Comparison of ENCODE assay signal across 20 cellular contexts in the genomic region with DNA sequence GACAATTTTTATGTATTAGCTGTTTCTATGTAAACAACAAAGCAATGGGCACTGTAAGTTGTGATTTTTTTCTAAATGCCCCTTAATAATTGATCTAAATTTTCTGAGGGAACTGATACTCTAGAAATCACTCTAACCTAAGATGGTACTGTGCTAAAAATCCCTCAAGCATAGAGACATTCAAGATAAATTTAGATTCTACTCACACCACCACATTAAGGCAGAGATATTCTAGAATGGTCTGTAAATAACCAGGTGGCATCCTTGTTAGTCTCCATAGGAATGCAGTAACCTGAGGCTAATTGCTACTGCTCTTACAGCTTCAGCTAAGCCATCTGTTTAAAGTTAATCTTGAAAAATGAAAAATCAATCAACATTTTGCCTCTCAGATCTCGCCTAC.
DNase-seq lines count a peak whose midpoint lies in the region; ATAC-seq and TF ChIP-seq lines count a peak whose summit lies in the region.
"Had no signal": no experiment of that assay in that cellular context is flagged by ENCODE, and none has a peak within 500 bp of the region (broad histone marks: within the 10 kb centered on the region; RNA-seq: fewer than 3 reads in every experiment).

No MANE protein-coding gene starts in this region.

- WGBS in transverse colon (ENCODE audit: low coverage in 1 of 2), 2 donors: 92 to 96% methylated on average over 1 of the region's 1 CpG

- H3K4me1 Mint-ChIP-seq in WTC11: peaks cover 7% of the 10 kb centered on the region

- peaks cover 4% of the 10 kb centered on the region; the same call in 1 of the 2 replicates for H3K36me3 Mint-ChIP-seq in WTC11

- no peaks in the 10 kb centered on the region for H3K27me3 Mint-ChIP-seq in WTC11 (ENCODE audit: low read depth)

- no peak for TF ChIP-seq CTCF in GM06990 (IDR thresholded peaks at IDR 0.05; ENCODE audit: insufficient read depth, low read length, poor library complexity, severe bottlenecking)
- no peak for TF ChIP-seq CTCF in WTC11 (IDR thresholded peaks at IDR 0.05)
- TF ChIP-seq CTCF in transverse colon (IDR thresholded peaks at IDR 0.05): no peak

- in situ Hi-C loops in transverse colon (cut with MboI; ENCODE audit: low pct_ligation_motif_present in 1 of 4, low pct_unique_long_range_greater_than_20kb in 1 of 4, low sequenced_read_pairs in 3 of 4): loop anchor here in 3 of 4 donors (10.0 to 25.0 kb wide), 2 partner anchors 486 to 658 kb away; a partner anchor contains a TSS

- no peak for TF ChIP-seq EP300 in transverse colon (IDR thresholded peaks at IDR 0.05; ENCODE audit: low read depth)

- H3K4me3 ChIP-seq in GM06990 (replicated peaks; ENCODE audit: low read depth, low read length): no peak overlapping the region
- H3K4me3 ChIP-seq in transverse colon: no peak overlapping the region
- H3K4me3 ChIP-seq: mucosa of descending colon, spleen had no signal

- no peaks in the 10 kb centered on the region for H3K9me3 ChIP-seq in transverse colon
- H3K9me3 ChIP-seq: mucosa of descending colon, spleen had no signal

- ATAC-seq in GM18873 (IDR thresholded peaks at IDR 0.05; ENCODE audit: low FRiP score, unreplicated experiment) (peak; percentile 46), HG03175 (IDR thresholded peaks at IDR 0.05; ENCODE audit: unreplicated experiment) (peak; percentile 52), WTC11 (peak; percentile 47; the same call in 1 of the 2 replicates)
- ATAC-seq: left ventricle myocardium superior, mucosa of descending colon had no signal

- CTCF ChIA-PET in WTC11 (lab: Charles Lee): interaction anchor here (1.7 kb wide), 1 partner anchor 489 kb away, joined by 7 read pairs; no protein-coding TSS in a partner anchor

- peak; percentile 56 for DNase-seq in GM06990 (ENCODE audit: extremely low read depth, insufficient read length)
- DNase-seq in WTC11 (ENCODE audit: low spot score): no peak
- no peak for DNase-seq in UCSD-AML1 (lab: John Stamatoyannopoulos, UW; ENCODE audit: unreplicated experiment)
- DNase-seq in DMS79 (lab: John Stamatoyannopoulos, UW): no peak
- DNase-seq in NOMO-1 (lab: John Stamatoyannopoulos, UW; ENCODE audit: unreplicated experiment in 2 of 2): no peak
- no peak for DNase-seq in transverse colon
- DNase-seq: activated CD4-positive, alpha-beta T cell treated with anti-CD3 and anti-CD28 coated beads for 4 hours; activated CD8-positive, alpha-beta memory T cell treated with anti-CD3 and anti-CD28 coated beads, Interleukin-2, amount 50 U/mL, for 4 hours; activated effector memory CD4-positive, alpha-beta T cell treated with Interleukin-2 at 50 U/mL for 16 hours; cortex of kidney; IMR-90; left ventricle myocardium superior; mucosa of descending colon; NCI-H146; spleen; SW 1271 had no signal

- intact Hi-C loops in transverse colon (cut with DNase I; ENCODE audit: low total_unique reads): no loop called here

- H3K27ac ChIP-seq in transverse colon: no peak overlapping the region
- H3K27ac ChIP-seq: C4-2B, HL-60, spleen had no signal

- no peak overlapping the region for H3K27ac Mint-ChIP-seq in WTC11

- H3K27me3 ChIP-seq in GM06990 (replicated peaks; ENCODE audit: control insufficient read depth, insufficient read depth, low read length) (no peaks in the 10 kb centered on the region), transverse colon (no peaks in the 10 kb centered on the region)
- H3K27me3 ChIP-seq: spleen had no signal

- no peaks in the 10 kb centered on the region for H3K36me3 ChIP-seq in GM06990 (ENCODE audit: control insufficient read depth, insufficient read depth, low read length)
- no peaks in the 10 kb centered on the region for H3K36me3 ChIP-seq in transverse colon
- H3K36me3 ChIP-seq: spleen had no signal

- H3K4me3 Mint-ChIP-seq in WTC11: no peak overlapping the region

- H3K9me3 Mint-ChIP-seq in WTC11: peaks cover 21% of the 10 kb centered on the region

- H3K4me1 ChIP-seq in transverse colon: no peaks in the 10 kb centered on the region

- POLR2A ChIA-PET in WTC11 (lab: Charles Lee): no interaction called here

- no peak for TF ChIP-seq POLR2A in transverse colon (IDR thresholded peaks at IDR 0.05)

TF ChIP-seq in WTC11, 78 proteins besides CTCF, POLR2A, EP300 and RAD21:
- TF ChIP-seq TEAD1 (CRISPR knock-in tag; IDR thresholded peaks at IDR 0.05) (no peak), CBFB (CRISPR knock-in tag; IDR thresholded peaks at IDR 0.05; ENCODE audit: low read depth) (no peak), NFYB (CRISPR knock-in tag; conservative IDR thresholded peaks at IDR 0.05; ENCODE audit: low read depth) (no peak), SOX15 (CRISPR knock-in tag; IDR thresholded peaks at IDR 0.05) (no peak), ELF4 (CRISPR knock-in tag; IDR thresholded peaks at IDR 0.05; ENCODE audit: low read depth) (no peak), TCF7 (CRISPR knock-in tag; IDR thresholded peaks at IDR 0.05; ENCODE audit: low read depth) (no peak), ZNF671 (CRISPR knock-in tag; IDR thresholded peaks at IDR 0.05) (no peak)
- TF ChIP-seq, protein P1, sequence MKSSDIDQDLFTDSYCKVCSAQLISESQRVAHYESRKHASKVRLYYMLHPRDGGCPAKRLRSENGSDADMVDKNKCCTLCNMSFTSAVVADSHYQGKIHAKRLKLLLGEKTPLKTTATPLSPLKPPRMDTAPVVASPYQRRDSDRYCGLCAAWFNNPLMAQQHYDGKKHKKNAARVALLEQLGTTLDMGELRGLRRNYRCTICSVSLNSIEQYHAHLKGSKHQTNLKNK (CRISPR knock-in tag; IDR thresholded peaks at IDR 0.05): no peak
- TF ChIP-seq, protein P2, sequence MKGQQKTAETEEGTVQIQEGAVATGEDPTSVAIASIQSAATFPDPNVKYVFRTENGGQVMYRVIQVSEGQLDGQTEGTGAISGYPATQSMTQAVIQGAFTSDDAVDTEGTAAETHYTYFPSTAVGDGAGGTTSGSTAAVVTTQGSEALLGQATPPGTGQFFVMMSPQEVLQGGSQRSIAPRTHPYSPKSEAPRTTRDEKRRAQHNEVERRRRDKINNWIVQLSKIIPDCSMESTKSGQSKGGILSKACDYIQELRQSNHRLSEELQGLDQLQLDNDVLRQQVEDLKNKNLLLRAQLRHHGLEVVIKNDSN (CRISPR knock-in tag; IDR thresholded peaks at IDR 0.05): no peak
- TF ChIP-seq, protein P3, sequence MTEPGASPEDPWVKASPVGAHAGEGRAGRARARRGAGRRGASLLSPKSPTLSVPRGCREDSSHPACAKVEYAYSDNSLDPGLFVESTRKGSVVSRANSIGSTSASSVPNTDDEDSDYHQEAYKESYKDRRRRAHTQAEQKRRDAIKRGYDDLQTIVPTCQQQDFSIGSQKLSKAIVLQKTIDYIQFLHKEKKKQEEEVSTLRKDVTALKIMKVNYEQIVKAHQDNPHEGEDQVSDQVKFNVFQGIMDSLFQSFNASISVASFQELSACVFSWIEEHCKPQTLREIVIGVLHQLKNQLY (CRISPR knock-in tag; IDR thresholded peaks at IDR 0.05): no peak
TF ChIP-seq in WTC11: peak in this region for 0.
